Comparison of ENCODE assay signal across 7 cellular contexts in genomic region chr3:16264174-16264707, GRCh38. TPM values are rescaled to one million over a fixed set of nuclear protein-coding genes. Genes with fewer than 3 reads are reported as not detected.
DNase-seq lines count a peak whose midpoint lies in the region; ATAC-seq and TF ChIP-seq lines count a peak whose summit lies in the region.

No MANE protein-coding gene starts in this region.

- H3K9me3 ChIP-seq in mucosa of descending colon = no peaks in the 10 kb centered on the region

- intact Hi-C loops in mucosa of descending colon (cut with DNase I, micrococcal nuclease) = no loop called here

- peak overlapping the region; percentile 96 to 100 (median 99) for H3K4me3 Mint-ChIP-seq in brain

- peak; percentile 10 for TF ChIP-seq POLR2A in GM19193 (IDR thresholded peaks at IDR 0.05; ENCODE audit: extremely low read depth, insufficient read depth, insufficient read length)

- TF ChIP-seq CTCF in brain (conservative IDR thresholded peaks at IDR 0.05) (no peak), mucosa of descending colon (IDR thresholded peaks at IDR 0.05) (no peak)

- peaks cover 21% of the 10 kb centered on the region for H3K4me1 ChIP-seq in mucosa of descending colon (ENCODE audit: low read depth)

- H3K4me1 Mint-ChIP-seq in brain = peaks cover 47% of the 10 kb centered on the region

- H3K27ac Mint-ChIP-seq in brain = peak overlapping the region; percentile 94 to 99 (median 97)

- peak overlapping the region; percentile 67 for H3K4me3 ChIP-seq in mucosa of descending colon

- H3K36me3 Mint-ChIP-seq in brain = peaks cover 6% of the 10 kb centered on the region

- peaks cover 4% of the 10 kb centered on the region for H3K27me3 Mint-ChIP-seq in brain

- peak; percentile 1 for ATAC-seq in HG03571 (IDR thresholded peaks at IDR 0.05; ENCODE audit: unreplicated experiment)
- no peak for ATAC-seq in mucosa of descending colon

- DNase-seq in mucosa of descending colon (no peak), DMS53 (lab: John Stamatoyannopoulos, UW) (no peak), mucosa of gallbladder (ENCODE audit: low spot score) (no peak), HUDEP-2 (lab: John Stamatoyannopoulos, UW; ENCODE audit: unreplicated experiment in 76 of 76) (no peak)

- H3K36me3 ChIP-seq in mucosa of descending colon (ENCODE audit: low read depth) = no peaks in the 10 kb centered on the region

- H3K9me3 Mint-ChIP-seq in brain = peaks cover 0 to 4% (median 0%) of the 10 kb centered on the region in 5 experiments

RNA-seq across cellular contexts. Expression of gene DPH3, which starts 0.5 kb away (rescaled TPM):
- 5.8 TPM for polyA plus RNA-seq in brain (ENCODE audit: insufficient read depth, low read depth, low replicate concordance)
- total RNA-seq in mucosa of descending colon (10 to 100 TPM; 20.0 to 26.4 (median 21.0) TPM), mucosa of gallbladder (17.3 TPM)

RNA-seq across cellular contexts. Expression of gene OXNAD1, which starts 0.8 kb away (rescaled TPM):
- polyA plus RNA-seq in brain (ENCODE audit: insufficient read depth, low read depth, low replicate concordance) = 3.7 TPM
- total RNA-seq in mucosa of descending colon (10 to 100 TPM; 21.5 to 35.2 (median 28.4) TPM), mucosa of gallbladder (15.3 TPM)
